22 cellular contexts compared by ENCODE assay signal in genomic region chr17:1733047-1733357, GRCh38.
"Had no signal": no experiment of that assay in that cellular context is flagged by ENCODE, and none has a peak within 500 bp of the region (broad histone marks: within the 10 kb centered on the region; RNA-seq: fewer than 3 reads in every experiment).

No MANE protein-coding gene starts in this region.

- H3K27ac ChIP-seq: coronary artery, esophagus muscularis mucosa, left lung, stomach, upper lobe of left lung had no signal

- H3K9me3 ChIP-seq: esophagus muscularis mucosa, left lung, mucosa of descending colon, stomach, testis, upper lobe of left lung had no signal

- H3K4me3 Mint-ChIP-seq: activated CD4-positive, alpha-beta T cell treated with anti-CD3 and anti-CD28 coated beads, Interleukin-2, amount 10 ng/mL, durations not matched to agents 7 days and 5 days; activated naive CD8-positive, alpha-beta T cell treated with anti-CD3 and anti-CD28 coated beads, Interleukin-2, amount 10 ng/mL, durations not matched to agents 7 days and 5 days; brain; natural killer cell; T-helper 2 cell treated with Interferon-gamma antibody and Interleukin-4, amounts not matched to agents 5 μg/mL and 100 μg/mL, for 36 hours had no signal

- H3K27ac Mint-ChIP-seq: activated CD4-positive, alpha-beta T cell treated with anti-CD3 and anti-CD28 coated beads, Interleukin-2, amount 10 ng/mL, durations not matched to agents 7 days and 5 days; activated naive CD8-positive, alpha-beta T cell treated with anti-CD3 and anti-CD28 coated beads, Interleukin-2, amount 10 ng/mL, durations not matched to agents 7 days and 5 days; natural killer cell; T-helper 2 cell treated with Interferon-gamma antibody and Interleukin-4, amounts not matched to agents 5 μg/mL and 100 μg/mL, for 36 hours had no signal

- ATAC-seq: left lung, mucosa of descending colon, natural killer cell had no signal

- H3K4me3 ChIP-seq: coronary artery, esophagus muscularis mucosa, left lung, mucosa of descending colon, skin epidermis, stomach, testis, upper lobe of left lung had no signal

- H3K9me3 Mint-ChIP-seq: activated CD4-positive, alpha-beta T cell treated with anti-CD3 and anti-CD28 coated beads, Interleukin-2, amount 10 ng/mL, durations not matched to agents 7 days and 5 days; activated naive CD8-positive, alpha-beta T cell treated with anti-CD3 and anti-CD28 coated beads, Interleukin-2, amount 10 ng/mL, durations not matched to agents 7 days and 5 days; natural killer cell; T-helper 2 cell treated with Interferon-gamma antibody and Interleukin-4, amounts not matched to agents 5 μg/mL and 100 μg/mL, for 36 hours had no signal

- DNase-seq: activated CD4-positive, alpha-beta T cell treated with anti-CD3 and anti-CD28 coated beads, Interleukin-2, amount 10 ng/mL, durations not matched to agents 7 days and 5 days; activated CD8-positive, alpha-beta memory T cell treated with anti-CD3 and anti-CD28 coated beads for 24 hours; activated naive CD4-positive, alpha-beta T cell; activated naive CD8-positive, alpha-beta T cell treated with anti-CD3 and anti-CD28 coated beads, Interleukin-2, amount 10 ng/mL, durations not matched to agents 7 days and 5 days; central memory CD4-positive, alpha-beta T cell; effector CD4-positive, alpha-beta T cell; hypothalamus; kidney; mammary epithelial cell; mucosa of descending colon; natural killer cell; stimulated activated CD4-positive, alpha-beta T cell treated with anti-CD3 and anti-CD28 coated beads, Interleukin-4, amount 100 ng/mL, for 4 hours; stimulated activated CD8-positive, alpha-beta memory T cell treated with anti-CD3 and anti-CD28 coated beads, Interleukin-4, amount 100 ng/mL, for 48 hours; stomach; testis had no signal

- H3K36me3 Mint-ChIP-seq: natural killer cell had no signal

- H3K27me3 Mint-ChIP-seq: activated CD4-positive, alpha-beta T cell treated with anti-CD3 and anti-CD28 coated beads, Interleukin-2, amount 10 ng/mL, durations not matched to agents 7 days and 5 days; activated naive CD8-positive, alpha-beta T cell treated with anti-CD3 and anti-CD28 coated beads, Interleukin-2, amount 10 ng/mL, durations not matched to agents 7 days and 5 days; brain had no signal

- H3K27me3 ChIP-seq: esophagus muscularis mucosa, left lung, stomach, testis, upper lobe of left lung had no signal
